Comparison of ENCODE assay signal across 1 cellular context in the genomic region with DNA sequence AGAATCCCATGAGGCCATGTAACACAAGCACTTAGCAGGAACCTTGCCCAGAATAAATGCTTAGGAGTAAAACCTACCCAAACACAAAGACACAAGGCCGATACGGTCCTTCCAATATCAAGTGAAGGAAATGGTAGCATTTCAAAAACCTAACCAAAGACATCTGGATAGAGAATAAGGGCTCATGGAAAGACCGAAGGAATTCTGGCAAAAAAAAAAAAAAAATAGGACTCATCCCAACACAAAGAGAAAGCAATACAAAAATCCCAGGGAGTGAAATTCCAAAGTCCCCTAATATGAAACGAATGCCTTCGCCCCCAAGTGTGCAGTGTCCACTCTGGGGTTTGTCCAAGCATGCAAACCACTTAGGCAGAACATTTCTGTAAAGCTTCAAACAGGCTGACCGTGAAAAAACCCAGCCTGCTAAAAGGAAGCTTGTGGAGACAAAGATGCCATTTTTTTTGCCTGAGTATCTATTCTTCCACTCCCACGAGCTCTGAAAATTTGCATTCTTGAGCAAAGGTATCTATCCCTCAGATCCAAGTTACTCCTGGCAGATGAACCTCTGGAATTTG.
TF ChIP-seq lines count a peak whose summit lies in the region.

No MANE protein-coding gene starts in this region.

TF ChIP-seq in GM23338, 12 proteins besides CTCF, POLR2A, EP300 and RAD21 (continued from another document):
- TF ChIP-seq, protein P1, sequence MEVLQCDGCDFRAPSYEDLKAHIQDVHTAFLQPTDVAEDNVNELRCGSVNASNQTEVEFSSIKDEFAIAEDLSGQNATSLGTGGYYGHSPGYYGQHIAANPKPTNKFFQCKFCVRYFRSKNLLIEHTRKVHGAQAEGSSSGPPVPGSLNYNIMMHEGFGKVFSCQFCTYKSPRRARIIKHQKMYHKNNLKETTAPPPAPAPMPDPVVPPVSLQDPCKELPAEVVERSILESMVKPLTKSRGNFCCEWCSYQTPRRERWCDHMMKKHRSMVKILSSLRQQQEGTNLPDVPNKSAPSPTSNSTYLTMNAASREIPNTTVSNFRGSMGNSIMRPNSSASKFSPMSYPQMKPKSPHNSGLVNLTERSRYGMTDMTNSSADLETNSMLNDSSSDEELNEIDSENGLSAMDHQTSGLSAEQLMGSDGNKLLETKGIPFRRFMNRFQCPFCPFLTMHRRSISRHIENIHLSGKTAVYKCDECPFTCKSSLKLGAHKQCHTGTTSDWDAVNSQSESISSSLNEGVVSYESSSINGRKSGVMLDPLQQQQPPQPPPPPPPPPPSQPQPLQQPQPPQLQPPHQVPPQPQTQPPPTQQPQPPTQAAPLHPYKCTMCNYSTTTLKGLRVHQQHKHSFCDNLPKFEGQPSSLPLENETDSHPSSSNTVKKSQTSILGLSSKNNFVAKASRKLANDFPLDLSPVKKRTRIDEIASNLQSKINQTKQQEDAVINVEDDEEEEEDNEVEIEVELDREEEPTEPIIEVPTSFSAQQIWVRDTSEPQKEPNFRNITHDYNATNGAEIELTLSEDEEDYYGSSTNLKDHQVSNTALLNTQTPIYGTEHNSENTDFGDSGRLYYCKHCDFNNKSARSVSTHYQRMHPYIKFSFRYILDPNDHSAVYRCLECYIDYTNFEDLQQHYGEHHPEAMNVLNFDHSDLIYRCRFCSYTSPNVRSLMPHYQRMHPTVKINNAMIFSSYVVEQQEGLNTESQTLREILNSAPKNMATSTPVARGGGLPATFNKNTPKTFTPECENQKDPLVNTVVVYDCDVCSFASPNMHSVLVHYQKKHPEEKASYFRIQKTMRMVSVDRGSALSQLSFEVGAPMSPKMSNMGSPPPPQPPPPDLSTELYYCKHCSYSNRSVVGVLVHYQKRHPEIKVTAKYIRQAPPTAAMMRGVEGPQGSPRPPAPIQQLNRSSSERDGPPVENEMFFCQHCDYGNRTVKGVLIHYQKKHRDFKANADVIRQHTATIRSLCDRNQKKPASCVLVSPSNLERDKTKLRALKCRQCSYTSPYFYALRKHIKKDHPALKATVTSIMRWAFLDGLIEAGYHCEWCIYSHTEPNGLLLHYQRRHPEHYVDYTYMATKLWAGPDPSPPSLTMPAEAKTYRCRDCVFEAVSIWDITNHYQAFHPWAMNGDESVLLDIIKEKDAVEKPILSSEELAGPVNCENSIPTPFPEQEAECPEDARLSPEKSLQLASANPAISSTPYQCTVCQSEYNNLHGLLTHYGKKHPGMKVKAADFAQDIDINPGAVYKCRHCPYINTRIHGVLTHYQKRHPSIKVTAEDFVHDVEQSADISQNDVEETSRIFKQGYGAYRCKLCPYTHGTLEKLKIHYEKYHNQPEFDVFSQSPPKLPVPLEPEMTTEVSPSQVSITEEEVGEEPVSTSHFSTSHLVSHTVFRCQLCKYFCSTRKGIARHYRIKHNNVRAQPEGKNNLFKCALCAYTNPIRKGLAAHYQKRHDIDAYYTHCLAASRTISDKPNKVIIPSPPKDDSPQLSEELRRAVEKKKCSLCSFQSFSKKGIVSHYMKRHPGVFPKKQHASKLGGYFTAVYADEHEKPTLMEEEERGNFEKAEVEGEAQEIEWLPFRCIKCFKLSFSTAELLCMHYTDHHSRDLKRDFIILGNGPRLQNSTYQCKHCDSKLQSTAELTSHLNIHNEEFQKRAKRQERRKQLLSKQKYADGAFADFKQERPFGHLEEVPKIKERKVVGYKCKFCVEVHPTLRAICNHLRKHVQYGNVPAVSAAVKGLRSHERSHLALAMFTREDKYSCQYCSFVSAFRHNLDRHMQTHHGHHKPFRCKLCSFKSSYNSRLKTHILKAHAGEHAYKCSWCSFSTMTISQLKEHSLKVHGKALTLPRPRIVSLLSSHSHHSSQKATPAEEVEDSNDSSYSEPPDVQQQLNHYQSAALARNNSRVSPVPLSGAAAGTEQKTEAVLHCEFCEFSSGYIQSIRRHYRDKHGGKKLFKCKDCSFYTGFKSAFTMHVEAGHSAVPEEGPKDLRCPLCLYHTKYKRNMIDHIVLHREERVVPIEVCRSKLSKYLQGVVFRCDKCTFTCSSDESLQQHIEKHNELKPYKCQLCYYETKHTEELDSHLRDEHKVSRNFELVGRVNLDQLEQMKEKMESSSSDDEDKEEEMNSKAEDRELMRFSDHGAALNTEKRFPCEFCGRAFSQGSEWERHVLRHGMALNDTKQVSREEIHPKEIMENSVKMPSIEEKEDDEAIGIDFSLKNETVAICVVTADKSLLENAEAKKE (CRISPR knock-in tag; IDR thresholded peaks at IDR 0.05), result no peak
- TF ChIP-seq ZNF331 (CRISPR knock-in tag; IDR thresholded peaks at IDR 0.05; ENCODE audit: low read depth), result no peak
- TF ChIP-seq CREB1 (CRISPR knock-in tag; IDR thresholded peaks at IDR 0.05; ENCODE audit: low read depth), result no peak
- no peak for TF ChIP-seq JUNB (IDR thresholded peaks at IDR 0.05; ENCODE audit: unreplicated experiment)
- no peak for TF ChIP-seq STAT1 (IDR thresholded peaks at IDR 0.05; ENCODE audit: unreplicated experiment)
- TF ChIP-seq EZH2phosphoT487 (IDR thresholded peaks at IDR 0.05; ENCODE audit: unreplicated experiment), result no peak
- TF ChIP-seq, protein P2, sequence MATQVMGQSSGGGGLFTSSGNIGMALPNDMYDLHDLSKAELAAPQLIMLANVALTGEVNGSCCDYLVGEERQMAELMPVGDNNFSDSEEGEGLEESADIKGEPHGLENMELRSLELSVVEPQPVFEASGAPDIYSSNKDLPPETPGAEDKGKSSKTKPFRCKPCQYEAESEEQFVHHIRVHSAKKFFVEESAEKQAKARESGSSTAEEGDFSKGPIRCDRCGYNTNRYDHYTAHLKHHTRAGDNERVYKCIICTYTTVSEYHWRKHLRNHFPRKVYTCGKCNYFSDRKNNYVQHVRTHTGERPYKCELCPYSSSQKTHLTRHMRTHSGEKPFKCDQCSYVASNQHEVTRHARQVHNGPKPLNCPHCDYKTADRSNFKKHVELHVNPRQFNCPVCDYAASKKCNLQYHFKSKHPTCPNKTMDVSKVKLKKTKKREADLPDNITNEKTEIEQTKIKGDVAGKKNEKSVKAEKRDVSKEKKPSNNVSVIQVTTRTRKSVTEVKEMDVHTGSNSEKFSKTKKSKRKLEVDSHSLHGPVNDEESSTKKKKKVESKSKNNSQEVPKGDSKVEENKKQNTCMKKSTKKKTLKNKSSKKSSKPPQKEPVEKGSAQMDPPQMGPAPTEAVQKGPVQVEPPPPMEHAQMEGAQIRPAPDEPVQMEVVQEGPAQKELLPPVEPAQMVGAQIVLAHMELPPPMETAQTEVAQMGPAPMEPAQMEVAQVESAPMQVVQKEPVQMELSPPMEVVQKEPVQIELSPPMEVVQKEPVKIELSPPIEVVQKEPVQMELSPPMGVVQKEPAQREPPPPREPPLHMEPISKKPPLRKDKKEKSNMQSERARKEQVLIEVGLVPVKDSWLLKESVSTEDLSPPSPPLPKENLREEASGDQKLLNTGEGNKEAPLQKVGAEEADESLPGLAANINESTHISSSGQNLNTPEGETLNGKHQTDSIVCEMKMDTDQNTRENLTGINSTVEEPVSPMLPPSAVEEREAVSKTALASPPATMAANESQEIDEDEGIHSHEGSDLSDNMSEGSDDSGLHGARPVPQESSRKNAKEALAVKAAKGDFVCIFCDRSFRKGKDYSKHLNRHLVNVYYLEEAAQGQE (IDR thresholded peaks at IDR 0.05; ENCODE audit: unreplicated experiment), result no peak
- TF ChIP-seq NANOG (IDR thresholded peaks at IDR 0.05; ENCODE audit: borderline replicate concordance), result no peak
- TF ChIP-seq POLR2AphosphoS5 (IDR thresholded peaks at IDR 0.05; ENCODE audit: low read depth), result no peak
- TF ChIP-seq, protein P3, sequence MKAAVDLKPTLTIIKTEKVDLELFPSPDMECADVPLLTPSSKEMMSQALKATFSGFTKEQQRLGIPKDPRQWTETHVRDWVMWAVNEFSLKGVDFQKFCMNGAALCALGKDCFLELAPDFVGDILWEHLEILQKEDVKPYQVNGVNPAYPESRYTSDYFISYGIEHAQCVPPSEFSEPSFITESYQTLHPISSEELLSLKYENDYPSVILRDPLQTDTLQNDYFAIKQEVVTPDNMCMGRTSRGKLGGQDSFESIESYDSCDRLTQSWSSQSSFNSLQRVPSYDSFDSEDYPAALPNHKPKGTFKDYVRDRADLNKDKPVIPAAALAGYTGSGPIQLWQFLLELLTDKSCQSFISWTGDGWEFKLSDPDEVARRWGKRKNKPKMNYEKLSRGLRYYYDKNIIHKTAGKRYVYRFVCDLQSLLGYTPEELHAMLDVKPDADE (IDR thresholded peaks at IDR 0.05), result no peak
